Comparison of ENCODE assay signal across 4 cellular contexts in the genomic region with DNA sequence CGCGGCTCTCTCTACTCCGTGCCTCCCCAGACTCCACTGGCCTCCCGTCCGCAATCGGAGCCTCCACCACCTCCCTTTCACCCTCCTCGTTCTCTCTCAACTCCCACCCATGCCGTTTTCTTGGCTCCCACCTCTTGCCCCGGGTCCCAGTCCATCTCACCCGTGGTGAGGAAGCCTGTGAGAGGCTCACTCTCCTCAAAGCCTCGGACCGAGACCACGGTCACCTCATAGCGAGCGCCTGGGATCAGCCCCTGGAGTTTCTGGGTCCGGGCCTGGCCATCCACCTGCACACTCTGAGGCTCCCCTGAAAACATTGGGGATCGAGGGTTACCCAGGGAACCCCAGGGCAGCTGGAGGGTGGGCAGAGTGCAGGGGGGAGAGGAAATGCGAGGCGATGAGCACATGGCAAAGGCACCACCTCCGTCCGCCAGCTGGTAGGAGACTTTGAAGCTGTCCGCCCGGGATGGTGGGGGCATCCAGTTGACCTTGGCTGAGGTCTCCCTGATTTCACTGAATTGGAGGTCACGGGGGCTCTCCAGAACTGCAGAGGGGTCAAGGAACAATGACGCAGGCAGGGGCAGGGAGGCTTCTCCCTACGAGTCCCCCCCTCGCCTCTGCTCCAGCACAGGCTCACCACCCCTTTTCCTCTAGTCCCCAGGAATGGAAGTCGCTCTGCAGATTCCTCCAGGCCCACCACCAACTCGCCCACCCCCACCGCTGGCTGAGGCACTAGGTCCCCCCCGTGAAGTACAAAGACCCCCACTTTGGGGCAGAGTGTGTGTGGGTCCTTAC. TPM values are rescaled to one million over a fixed set of nuclear protein-coding genes. Genes with fewer than 3 reads are reported as not detected.
"Had no signal": no experiment of that assay in that cellular context is flagged by ENCODE, and none has a peak within 500 bp of the region (broad histone marks: within the 10 kb centered on the region; RNA-seq: fewer than 3 reads in every experiment).

No MANE protein-coding gene starts in this region.

RNA-seq across cellular contexts. Expression of a gene that starts 5.6 kb away (rescaled TPM):
- total RNA-seq: dermis microvascular lymphatic vessel endothelial cell, glomerular endothelial cell, lung microvascular endothelial cell, myocyte had no signal
